Comparison of ENCODE assay signal across 11 cellular contexts in genomic region chr15:77546050-77546501, GRCh38.
DNase-seq lines count a peak whose midpoint lies in the region; ATAC-seq and TF ChIP-seq lines count a peak whose summit lies in the region.
"Had no signal": no experiment of that assay in that cellular context is flagged by ENCODE, and none has a peak within 500 bp of the region (broad histone marks: within the 10 kb centered on the region; RNA-seq: fewer than 3 reads in every experiment).

No MANE protein-coding gene starts in this region.

- intact Hi-C loops in mucosa of descending colon (cut with DNase I, micrococcal nuclease), result loop anchor here in 1 of 2 donors (10.0 kb wide), 1 partner anchor 521 kb away; no protein-coding TSS in a partner anchor

- DNase-seq in EH (ENCODE audit: low read depth) (peak; percentile 89), LHCN-M2 (ENCODE audit: low read depth) (peak; percentile 82), astrocyte of the hippocampus (ENCODE audit: low read depth, low spot score) (peak; percentile 88), mucosa of descending colon (peak in 1 of 3 donors; percentile 45), NCI-H510A (lab: John Stamatoyannopoulos, UW) (no peak), NCI-H774 (lab: John Stamatoyannopoulos, UW) (no peak), NCI-H526 (lab: John Stamatoyannopoulos, UW) (no peak)
- DNase-seq: activated naive CD8-positive, alpha-beta T cell treated with anti-CD3 and anti-CD28 coated beads, Interleukin-2, amount 10 ng/mL, durations not matched to agents 7 days and 5 days; NCI-H1694 treated with DMSO at 0.1 percent for 48 hours; stimulated activated naive CD4-positive, alpha-beta T cell had no signal

- ATAC-seq in mucosa of descending colon (peak; percentile 42), HG03108 (IDR thresholded peaks at IDR 0.05; ENCODE audit: unreplicated experiment) (no peak)

- H3K4me1 ChIP-seq in mucosa of descending colon (ENCODE audit: low read depth), result peaks cover 8% of the 10 kb centered on the region

- no peak overlapping the region for H3K4me3 ChIP-seq in mucosa of descending colon

- H3K36me3 ChIP-seq in mucosa of descending colon (ENCODE audit: low read depth), result no peaks in the 10 kb centered on the region

- no peak for TF ChIP-seq CTCF in mucosa of descending colon (IDR thresholded peaks at IDR 0.05)

- H3K9me3 ChIP-seq in mucosa of descending colon, result no peaks in the 10 kb centered on the region

Comparison
In these comparisons a context has a peak if more than half of its experiments do, and no peak if none do; other contexts are left out.
1. DNase-seq: peak in EH (single experiment), LHCN-M2 (single experiment) and astrocyte of the hippocampus (single experiment); none in NCI-H510A (single experiment), NCI-H774 (single experiment) and NCI-H526 (0 of 2).